In the genomic region with DNA sequence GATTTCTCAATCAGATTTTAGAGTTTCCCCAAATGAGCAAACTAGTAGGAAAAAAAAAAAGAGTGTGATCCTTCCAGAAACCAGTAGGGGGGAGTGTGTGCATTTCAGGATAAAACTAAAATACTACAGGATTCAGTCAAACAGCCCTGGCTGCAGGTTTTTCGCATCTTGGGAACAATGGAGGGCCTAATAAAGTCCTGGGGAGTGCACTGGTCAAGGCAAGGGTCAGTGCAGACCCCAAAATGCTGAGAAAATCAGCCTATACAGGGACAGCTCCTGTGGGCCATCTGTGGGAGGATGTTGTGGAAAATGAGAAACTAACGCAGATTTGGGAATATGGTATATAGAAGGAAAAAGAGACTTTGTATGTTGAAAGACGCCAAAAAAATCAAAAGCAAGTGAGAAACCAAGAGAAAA, we compare ENCODE assay signal across 7 cellular contexts. TPM values are rescaled to one million over a fixed set of nuclear protein-coding genes. Genes with fewer than 3 reads are reported as not detected.
DNase-seq lines count a peak whose midpoint lies in the region; ATAC-seq, FAIRE-seq and TF ChIP-seq lines count a peak whose summit lies in the region.

No MANE protein-coding gene starts in this region.

- peak; percentile 40 for DNase-seq in MV-4-11 (lab: John Stamatoyannopoulos, UW)
- no peak for DNase-seq in adrenal gland
- DNase-seq in kidney: no peak
- DNase-seq in NCI-H510A (lab: John Stamatoyannopoulos, UW): no peak
- DNase-seq in stimulated activated naive CD8-positive, alpha-beta T cell treated with anti-CD3 and anti-CD28 coated beads, Interleukin-15, Interleukin-2, amounts not matched to agents 100 U/mL and 50 U/mL, for 24 hours: no peak

- FAIRE-seq in kidney (lab: Jason Lieb, UNC): no peak

- TF ChIP-seq CTCF in GM12872 (IDR thresholded peaks at IDR 0.05; ENCODE audit: insufficient read depth, low read depth, low read length) (peak; percentile 60; the same call in 2 of the 3 replicates), adrenal gland (IDR thresholded peaks at IDR 0.05) (peak; percentile 25 to 62 (median 50)), kidney (IDR thresholded peaks at IDR 0.05; ENCODE audit: borderline replicate concordance, extremely low read depth, insufficient read depth) (peak; percentile 34)

- H3K4me3 ChIP-seq in adrenal gland: no peak overlapping the region
- H3K4me3 ChIP-seq in kidney (ENCODE audit: low read length in 2 of 2): no peak overlapping the region

- H3K9ac ChIP-seq in kidney (ENCODE audit: low read length in 2 of 2): no peak overlapping the region

- no peak for ATAC-seq in HG03432 (IDR thresholded peaks at IDR 0.05; ENCODE audit: unreplicated experiment)
- no peak for ATAC-seq in stimulated activated naive CD8-positive, alpha-beta T cell treated with anti-CD3 and anti-CD28 coated beads, Interleukin-15, Interleukin-2, amounts not matched to agents 100 U/mL and 50 U/mL, for 24 hours

- no peak for TF ChIP-seq POLR2A in adrenal gland (IDR thresholded peaks at IDR 0.05)

- H3K4me1 ChIP-seq in adrenal gland (replicated peaks in 1 of 2) (no peaks in the 10 kb centered on the region), kidney (ENCODE audit: control insufficient read depth in 1 of 2, insufficient read depth in 1 of 2, low read depth in 1 of 2, low read length in 2 of 2) (no peaks in the 10 kb centered on the region)

- H3K27ac ChIP-seq in adrenal gland (no peak overlapping the region), kidney (ENCODE audit: low read depth in 2 of 2, low read length in 2 of 2) (no peak overlapping the region)

- 46 to 62% (median 49%) methylated on average over 3 of the region's 3 CpGs for WGBS in adrenal gland, 4 donors

- H3K9me3 ChIP-seq in adrenal gland (replicated peaks in 1 of 3) (no peaks in the 10 kb centered on the region), kidney (ENCODE audit: control insufficient read depth in 1 of 2, low read length in 2 of 2) (no peaks in the 10 kb centered on the region)

- H3K36me3 ChIP-seq in adrenal gland (replicated peaks in 1 of 2): no peaks in the 10 kb centered on the region
- H3K36me3 ChIP-seq in kidney (ENCODE audit: control insufficient read depth in 1 of 2, insufficient read depth in 2 of 2, low read length in 2 of 2): no peaks in the 10 kb centered on the region

- H3K27me3 ChIP-seq in adrenal gland: no peaks in the 10 kb centered on the region

- intact Hi-C loops in adrenal gland (cut with DNase I) (no loop called here), kidney (cut with DNase I) (no loop called here)

RNA-seq across cellular contexts. Expression of gene ABCD4, which starts 22.2 kb away (rescaled TPM):
- 10 to 100 TPM; 31.2 to 90.7 (median 57.9) TPM for total RNA-seq in adrenal gland
- 100 to 1,000 TPM in 1 of 3 donors, 10 to 100 TPM in 2; 18.4 to 111 (median 77.5) TPM for polyA plus RNA-seq in adrenal gland
- 61.3 TPM for total RNA-seq in kidney
- 66.1 TPM for polyA plus RNA-seq in kidney (ENCODE audit: insufficient read depth, low read depth, low replicate concordance)

RNA-seq across cellular contexts. Expression of gene VRTN, which starts 23.3 kb away (rescaled TPM):
- total RNA-seq in adrenal gland (under 1 TPM in 2 of 8 donors, not detected in 6; 0.11 to 0.23 TPM), kidney (not detected)
- polyA plus RNA-seq in adrenal gland (not detected), kidney (ENCODE audit: insufficient read depth, low read depth, low replicate concordance) (not detected)
